ENCODE assay signal across 14 cellular contexts in genomic region chr12:2797721-2798418, GRCh38. TPM values are rescaled to one million over a fixed set of nuclear protein-coding genes. Genes with fewer than 3 reads are reported as not detected.
DNase-seq lines count a peak whose midpoint lies in the region; ATAC-seq, FAIRE-seq and TF ChIP-seq lines count a peak whose summit lies in the region.
"Had no signal": no experiment of that assay in that cellular context is flagged by ENCODE, and none has a peak within 500 bp of the region (broad histone marks: within the 10 kb centered on the region; RNA-seq: fewer than 3 reads in every experiment).

No MANE protein-coding gene starts in this region.

- no peak for FAIRE-seq in RCC 7860 (lab: Jason Lieb, UNC)

- no peak for DNase-seq in A673 (ENCODE audit: low spot score)
- DNase-seq in astrocyte of the spinal cord (ENCODE audit: low read depth, low spot score) = no peak
- DNase-seq in kidney epithelial cell (ENCODE audit: low read depth) = no peak
- no peak for DNase-seq in DMS 273 (lab: John Stamatoyannopoulos, UW; ENCODE audit: unreplicated experiment)
- no peak for DNase-seq in RCC 7860 (ENCODE audit: low spot score)
- DNase-seq: activated CD4-positive, alpha-beta T cell treated with anti-CD3 and anti-CD28 coated beads, Interleukin-2, amount 50 U/mL, for 1 hour; effector CD4-positive, alpha-beta T cell; Kasumi-1; Peyer's patch had no signal

- H3K27me3 ChIP-seq in A673 (replicated peaks; ENCODE audit: insufficient read depth, low read depth, low read length, poor library complexity) (no peaks in the 10 kb centered on the region), kidney epithelial cell (ENCODE audit: control insufficient read depth, insufficient read depth, low read length) (peaks cover 10% of the 10 kb centered on the region)
- H3K27me3 ChIP-seq: Peyer's patch had no signal

- ATAC-seq in HG03565 (IDR thresholded peaks at IDR 0.05; ENCODE audit: unreplicated experiment) (no peak), HG02678 (IDR thresholded peaks at IDR 0.05; ENCODE audit: unreplicated experiment) (no peak)
- ATAC-seq: left lobe of liver had no signal

- 0 out of 2 replicates have a peak, but pooled peaks have one; percentile 30 for TF ChIP-seq CTCF in A673 (conservative IDR thresholded peaks at IDR 0.05; ENCODE audit: low read depth, low read length)
- peak; percentile 16; the same call in 1 of the 3 replicates for TF ChIP-seq CTCF in GM12872 (IDR thresholded peaks at IDR 0.05; ENCODE audit: insufficient read depth, low read depth, low read length)
- TF ChIP-seq CTCF in astrocyte of the spinal cord (IDR thresholded peaks at IDR 0.05; ENCODE audit: low read depth, low read length) = peak; percentile 16
- TF ChIP-seq CTCF in kidney epithelial cell (IDR thresholded peaks at IDR 0.05; ENCODE audit: insufficient read depth, low read length, poor library complexity, severe bottlenecking) = peak; percentile 1

- POLR2A ChIA-PET in A673 (lab: Charles Lee; ENCODE audit: low non-redundant PET) = no interaction called here

- H3K4me3 ChIP-seq in A673 (ENCODE audit: low read depth, low read length, poor library complexity, severe bottlenecking) (no peak overlapping the region), astrocyte of the spinal cord (ENCODE audit: low read depth, low read length) (no peak overlapping the region), kidney epithelial cell (ENCODE audit: low read depth, low read length) (no peak overlapping the region)
- H3K4me3 ChIP-seq: Peyer's patch, thoracic aorta had no signal

- no peak overlapping the region for H3K27ac ChIP-seq in A673 (ENCODE audit: low read depth, low read length, poor library complexity, severe bottlenecking)
- H3K27ac ChIP-seq: Peyer's patch, thoracic aorta had no signal

- BruUV-seq in A673 (replicated peaks; lab: Mats Ljungman, UMichigan) = no TSS peak

- intact Hi-C loops in A673 (cut with micrococcal nuclease; ENCODE audit: unreplicated experiment) = no loop called here

- CTCF ChIA-PET in A673 (lab: Charles Lee) = interaction anchor here (0.6 to 1.5 kb wide), 2 partner anchors 14 to 89 kb away, joined by 3 to 7 read pairs; no protein-coding TSS in a partner anchor

- H3K9me3 ChIP-seq in A673 (ENCODE audit: low read depth, low read length, poor library complexity, severe bottlenecking) = no peaks in the 10 kb centered on the region
- H3K9me3 ChIP-seq: Peyer's patch, thoracic aorta had no signal

- H3K4me1 ChIP-seq in A673 (ENCODE audit: insufficient read depth, low read length, poor library complexity, severe bottlenecking) = peaks cover 15% of the 10 kb centered on the region

- in situ Hi-C loops in astrocyte of the spinal cord (cut with HindIII; ENCODE audit: low sequenced_read_pairs) = no loop called here

- H3K36me3 ChIP-seq in A673 (ENCODE audit: insufficient read depth, low read length, poor library complexity, severe bottlenecking) (peaks cover 64% of the 10 kb centered on the region), kidney epithelial cell (ENCODE audit: control insufficient read depth, insufficient read depth, low read length) (peaks cover 5% of the 10 kb centered on the region)

RNA-seq across cellular contexts. Expression of gene FKBP4, which starts 3.1 kb away (rescaled TPM):
- total RNA-seq in A673 (2021) (187 and 196 TPM in 2 replicates), kidney epithelial cell (40.0 and 46.6 TPM in 2 replicates)

RNA-seq across cellular contexts. Expression of gene ITFG2, which starts 14.6 kb away (rescaled TPM):
- total RNA-seq in A673 (2021) = 37.8 and 39.2 TPM in 2 replicates
- 26.1 and 34.4 TPM in 2 replicates for total RNA-seq in kidney epithelial cell

RNA-seq across cellular contexts. Expression of gene NRIP2, which starts 37.0 kb away (rescaled TPM):
- total RNA-seq in A673 (2021) (0.28 and 0.39 TPM in 2 replicates), kidney epithelial cell (not detected in 2 replicates)
- total RNA-seq: Peyer's patch had no signal

RNA-seq across cellular contexts. Expression of gene TEX52, which starts 59.0 kb away (rescaled TPM):
- total RNA-seq in A673 (2021) = 0.44 TPM in 1 of 2 replicates, not detected in the other
- not detected in 2 replicates for total RNA-seq in kidney epithelial cell
- total RNA-seq: left lobe of liver, thoracic aorta had no signal
